18 cellular contexts compared by ENCODE assay signal in genomic region chr3:71533588-71533987, GRCh38.
"Had no signal": no experiment of that assay in that cellular context is flagged by ENCODE, and none has a peak within 500 bp of the region (broad histone marks: within the 10 kb centered on the region; RNA-seq: fewer than 3 reads in every experiment).

No MANE protein-coding gene starts in this region.

- H3K9me3 Mint-ChIP-seq: natural killer cell; T-helper 1 cell treated with Interleukin-12 subunit alpha and Interleukin-12 subunit beta and Interleukin-4 antibody, amounts not matched to agents 30 μg/mL and 1 μg/mL, for 36 hours had no signal

- FAIRE-seq: colon, kidney had no signal

- ATAC-seq: activated CD4-positive, CD25-positive, alpha-beta regulatory T cell treated with anti-CD3 and anti-CD28 coated beads, Interleukin-2, amount 50 U/mL, for 24 hours; activated T-cell treated with anti-CD3 and anti-CD28 coated beads, Interleukin-2, amount 50 U/mL, for 72 hours; gastrocnemius medialis; heart right ventricle; natural killer cell; psoas muscle; sciatic nerve; SK-N-SH treated with all-trans-retinoic acid at 6 μM for 48 hours had no signal

- H3K4me3 Mint-ChIP-seq: activated T-cell treated with anti-CD3 and anti-CD28 coated beads, Interleukin-2, amount 50 U/mL, for 72 hours; natural killer cell; T-helper 1 cell treated with Interleukin-12 subunit alpha and Interleukin-12 subunit beta and Interleukin-4 antibody, amounts not matched to agents 30 μg/mL and 1 μg/mL, for 36 hours had no signal

- H3K9me3 ChIP-seq: ascending aorta, gastrocnemius medialis, heart right ventricle, psoas muscle had no signal

- H3K36me3 Mint-ChIP-seq: natural killer cell had no signal

- H3K4me1 ChIP-seq: gastrocnemius medialis, psoas muscle had no signal

- DNase-seq: activated T-cell treated with anti-CD3 and anti-CD28 coated beads, Interleukin-2, amount 50 U/mL, for 72 hours; effector CD4-positive, alpha-beta T cell; gastrocnemius medialis; heart right ventricle; kidney; natural killer cell; occipital lobe; psoas muscle; stimulated activated CD4-positive, alpha-beta T cell treated with anti-CD3 and anti-CD28 coated beads, Interleukin-2, amount 100 ng/mL, for 24 hours; stimulated activated naive CD4-positive, alpha-beta T cell; substantia nigra had no signal

- H3K4me3 ChIP-seq: ascending aorta, cardiac muscle cell, gastrocnemius medialis, heart right ventricle, psoas muscle had no signal

- H3K27ac ChIP-seq: ascending aorta, cardiac muscle cell, psoas muscle had no signal

- H3K27me3 ChIP-seq: ascending aorta, cardiac muscle cell, gastrocnemius medialis, heart right ventricle had no signal

- H3K36me3 ChIP-seq: cardiac muscle cell, gastrocnemius medialis, heart right ventricle had no signal

- H3K27ac Mint-ChIP-seq: activated T-cell treated with anti-CD3 and anti-CD28 coated beads, Interleukin-2, amount 50 U/mL, for 72 hours; natural killer cell; T-helper 1 cell treated with Interleukin-12 subunit alpha and Interleukin-12 subunit beta and Interleukin-4 antibody, amounts not matched to agents 30 μg/mL and 1 μg/mL, for 36 hours had no signal
